Comparison of ENCODE assay signal across 8 cellular contexts in the genomic region with DNA sequence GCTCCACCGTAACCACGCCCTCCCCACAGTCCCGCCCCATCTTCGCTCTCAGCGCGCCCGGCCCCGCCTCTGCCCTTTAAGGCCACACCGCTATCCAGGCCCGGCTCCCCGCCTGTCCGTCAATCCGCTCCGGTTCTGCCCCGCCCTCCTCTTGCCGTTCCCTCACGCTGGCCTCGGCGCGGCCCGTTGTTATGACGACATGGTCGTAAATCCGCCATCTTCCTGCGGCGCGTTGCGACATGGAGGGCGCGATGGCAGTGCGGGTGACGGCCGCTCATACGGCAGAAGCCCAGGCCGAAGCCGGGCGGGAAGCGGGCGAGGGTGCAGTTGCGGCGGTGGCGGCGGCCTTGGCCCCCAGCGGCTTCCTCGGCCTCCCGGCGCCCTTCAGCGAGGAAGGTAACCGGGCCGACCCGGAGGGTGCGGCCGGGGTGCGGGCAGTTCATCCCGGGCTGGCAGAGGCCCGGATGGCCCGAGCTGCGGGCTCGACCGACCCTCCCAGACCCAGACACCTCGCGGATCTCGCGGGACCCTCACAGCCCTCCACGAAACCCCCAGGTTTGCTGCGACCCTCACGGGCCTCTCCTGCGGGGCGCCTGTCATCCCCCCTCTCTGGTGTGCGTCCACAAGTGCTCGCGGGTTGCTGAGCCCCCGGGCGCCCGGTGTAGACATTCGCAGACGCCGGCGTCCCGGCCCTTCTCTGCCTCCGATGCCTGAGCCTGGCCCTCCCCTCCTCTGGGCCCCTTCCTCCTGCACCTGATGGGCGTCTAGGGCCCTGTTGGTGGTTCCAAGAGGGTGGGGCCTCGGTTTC. TPM values are rescaled to one million over a fixed set of nuclear protein-coding genes. Genes with fewer than 3 reads are reported as not detected.
DNase-seq lines count a peak whose midpoint lies in the region; ATAC-seq and TF ChIP-seq lines count a peak whose summit lies in the region.

A gene with protein sequence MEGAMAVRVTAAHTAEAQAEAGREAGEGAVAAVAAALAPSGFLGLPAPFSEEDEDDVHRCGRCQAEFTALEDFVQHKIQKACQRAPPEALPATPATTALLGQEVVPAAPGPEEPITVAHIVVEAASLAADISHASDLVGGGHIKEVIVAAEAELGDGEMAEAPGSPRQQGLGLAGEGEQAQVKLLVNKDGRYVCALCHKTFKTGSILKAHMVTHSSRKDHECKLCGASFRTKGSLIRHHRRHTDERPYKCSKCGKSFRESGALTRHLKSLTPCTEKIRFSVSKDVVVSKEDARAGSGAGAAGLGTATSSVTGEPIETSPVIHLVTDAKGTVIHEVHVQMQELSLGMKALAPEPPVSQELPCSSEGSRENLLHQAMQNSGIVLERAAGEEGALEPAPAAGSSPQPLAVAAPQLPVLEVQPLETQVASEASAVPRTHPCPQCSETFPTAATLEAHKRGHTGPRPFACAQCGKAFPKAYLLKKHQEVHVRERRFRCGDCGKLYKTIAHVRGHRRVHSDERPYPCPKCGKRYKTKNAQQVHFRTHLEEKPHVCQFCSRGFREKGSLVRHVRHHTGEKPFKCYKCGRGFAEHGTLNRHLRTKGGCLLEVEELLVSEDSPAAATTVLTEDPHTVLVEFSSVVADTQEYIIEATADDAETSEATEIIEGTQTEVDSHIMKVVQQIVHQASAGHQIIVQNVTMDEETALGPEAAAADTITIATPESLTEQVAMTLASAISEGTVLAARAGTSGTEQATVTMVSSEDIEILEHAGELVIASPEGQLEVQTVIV (plus strand): TSS at position 217 of the 808 bp plus-strand sequence. CDS start 23 bp downstream, at position 240.

- peak; percentile 90 for ATAC-seq in GM19397 (IDR thresholded peaks at IDR 0.05; ENCODE audit: unreplicated experiment)
- peak; percentile 88 for ATAC-seq in HG03571 (IDR thresholded peaks at IDR 0.05; ENCODE audit: unreplicated experiment)
- peak; percentile 95 to 98 (median 96) for ATAC-seq in right lobe of liver

- peaks cover 4 to 16% of the 10 kb centered on the region in 2 donors for H3K36me3 Mint-ChIP-seq in CD14-positive monocyte
- no peaks in the 10 kb centered on the region for H3K36me3 Mint-ChIP-seq in activated CD4-positive, alpha-beta memory T cell treated with anti-CD3 and anti-CD28 coated beads for 36 hours

- peak; percentile 100 for DNase-seq in CD14-positive monocyte (ENCODE audit: low spot score)
- DNase-seq in NCI-H82 (lab: John Stamatoyannopoulos, UW) = peak; percentile 100
- peak; percentile 100 for DNase-seq in activated CD4-positive, alpha-beta memory T cell treated with anti-CD3 and anti-CD28 coated beads for 36 hours
- peak; percentile 96 to 100 (median 99) for DNase-seq in dorsolateral prefrontal cortex
- peak; percentile 100 for DNase-seq in right lobe of liver
- peak; percentile 99 for DNase-seq in stimulated activated CD4-positive, alpha-beta T cell treated with anti-CD3 and anti-CD28 coated beads, Interleukin-4, amount 100 ng/mL, for 4 hours

- CTCF ChIA-PET in activated CD4-positive, alpha-beta memory T cell treated with anti-CD3 and anti-CD28 coated beads for 36 hours (lab: Charles Lee) = interaction anchor here (0.9 to 1.8 kb wide), 4 partner anchors 9 to 278 kb away, joined by 3 to 8 read pairs (median 4); a partner anchor contains a TSS

- peaks cover 22% of the 10 kb centered on the region for H3K4me1 Mint-ChIP-seq in CD14-positive monocyte
- peaks cover 16% of the 10 kb centered on the region for H3K4me1 Mint-ChIP-seq in activated CD4-positive, alpha-beta memory T cell treated with anti-CD3 and anti-CD28 coated beads for 36 hours (ENCODE audit: low read depth)

- H3K4me3 ChIP-seq in dorsolateral prefrontal cortex (peak within 1 kb of the TSS; percentile 66 to 100 (median 94)), right lobe of liver (peak within 1 kb of the TSS; percentile 97 to 99 (median 98))

- H3K9me3 ChIP-seq in right lobe of liver = no peaks in the 10 kb centered on the region

- peak; percentile 91 for TF ChIP-seq POLR2A in right lobe of liver (IDR thresholded peaks at IDR 0.05)

- H3K27ac ChIP-seq in dorsolateral prefrontal cortex = peak within 1 kb of the TSS; percentile 37 to 94 (median 89)
- peak within 1 kb of the TSS; percentile 68 to 86 (median 75) for H3K27ac ChIP-seq in right lobe of liver

- peak within 1 kb of the TSS; percentile 75 to 86 for H3K4me3 Mint-ChIP-seq in CD14-positive monocyte
- peak within 1 kb of the TSS; percentile 81 for H3K4me3 Mint-ChIP-seq in activated CD4-positive, alpha-beta memory T cell treated with anti-CD3 and anti-CD28 coated beads for 36 hours

- peaks cover 0 to 3% (median 1%) of the 10 kb centered on the region in 3 donors for H3K27me3 Mint-ChIP-seq in CD14-positive monocyte (ENCODE audit: low read depth in 3 of 3)
- no peaks in the 10 kb centered on the region for H3K27me3 Mint-ChIP-seq in activated CD4-positive, alpha-beta memory T cell treated with anti-CD3 and anti-CD28 coated beads for 36 hours

- intact Hi-C loops in CD14-positive monocyte (cut with micrococcal nuclease) = loop anchor here in 1 of 2 donors (1.0 to 5.0 kb wide), 3 partner anchors 8 to 176 kb away; a partner anchor contains a TSS
- intact Hi-C loops in activated CD4-positive, alpha-beta memory T cell treated with anti-CD3 and anti-CD28 coated beads for 36 hours (cut with micrococcal nuclease) = loop anchor here (1.0 to 2.0 kb wide), 5 partner anchors 8 to 68 kb away; a partner anchor contains a TSS
- intact Hi-C loops in dorsolateral prefrontal cortex (cut with DNase I) = loop anchor here in 1 of 2 donors (2.0 kb wide), 1 partner anchor 27 kb away; a partner anchor contains a TSS
- intact Hi-C loops in right lobe of liver (cut with DNase I) = no loop called here

- no peaks in the 10 kb centered on the region for H3K9me3 Mint-ChIP-seq in CD14-positive monocyte
- no peaks in the 10 kb centered on the region for H3K9me3 Mint-ChIP-seq in activated CD4-positive, alpha-beta memory T cell treated with anti-CD3 and anti-CD28 coated beads for 36 hours

- peak within 1 kb of the TSS; percentile 46 to 86 (median 77) for H3K27ac Mint-ChIP-seq in CD14-positive monocyte
- H3K27ac Mint-ChIP-seq in activated CD4-positive, alpha-beta memory T cell treated with anti-CD3 and anti-CD28 coated beads for 36 hours = peak within 1 kb of the TSS; percentile 45

- WGBS in right lobe of liver (ENCODE audit: insufficient coverage, low coverage, low lambda C conversion rate, missing lambda C conversion rate) = under 1% methylated on average over 24 of the region's 83 CpGs

- H3K4me1 ChIP-seq in right lobe of liver = peaks cover 0 to 29% (median 15%) of the 10 kb centered on the region in 4 donors

- POLR2A ChIA-PET in activated CD4-positive, alpha-beta memory T cell treated with anti-CD3 and anti-CD28 coated beads for 36 hours (lab: Charles Lee) = interaction anchor here (0.7 to 3.1 kb wide), 5 partner anchors 9 to 68 kb away, joined by 3 to 11 read pairs (median 3); a partner anchor contains a TSS

- H3K27me3 ChIP-seq in dorsolateral prefrontal cortex (no peaks in the 10 kb centered on the region), right lobe of liver (no peaks in the 10 kb centered on the region)

- H3K36me3 ChIP-seq in right lobe of liver = peaks cover 0 to 5% (median 0%) of the 10 kb centered on the region in 4 donors

- TF ChIP-seq CTCF in CD14-positive monocyte (IDR thresholded peaks at IDR 0.05) (no peak), dorsolateral prefrontal cortex (IDR thresholded peaks at IDR 0.05 in 54 of 56, conservative IDR thresholded peaks at IDR 0.05 in 2 of 56; ENCODE audit: low read depth in 1 of 56, partially characterized antibody in 56 of 56) (peak in 21 of 56 donors; percentile 4 to 66 (median 22)), right lobe of liver (IDR thresholded peaks at IDR 0.05) (no peak)

RNA-seq across cellular contexts. Expression of the gene that starts here (rescaled TPM):
- 1 to 10 TPM; 4.9 to 5.8 TPM for polyA plus RNA-seq in CD14-positive monocyte
- total RNA-seq in activated CD4-positive, alpha-beta memory T cell treated with anti-CD3 and anti-CD28 coated beads for 36 hours = 10 to 100 TPM; 19.3 to 19.6 TPM
- total RNA-seq in dorsolateral prefrontal cortex (10 to 100 TPM; 22.7 to 49.6 (median 30.9) TPM), right lobe of liver (10 to 100 TPM in 4 of 6 experiments, 1 to 10 TPM in 2; 8.9 to 11.3 (median 10.4) TPM)

Comparison
In these comparisons a context has a peak if more than half of its experiments do, and no peak if none do; other contexts are left out.
1. Peak in every context shown above with its lines: DNase-seq, ATAC-seq, H3K4me3 ChIP-seq and H3K27ac ChIP-seq.